Comparison of ENCODE assay signal across 19 cellular contexts in the genomic region with DNA sequence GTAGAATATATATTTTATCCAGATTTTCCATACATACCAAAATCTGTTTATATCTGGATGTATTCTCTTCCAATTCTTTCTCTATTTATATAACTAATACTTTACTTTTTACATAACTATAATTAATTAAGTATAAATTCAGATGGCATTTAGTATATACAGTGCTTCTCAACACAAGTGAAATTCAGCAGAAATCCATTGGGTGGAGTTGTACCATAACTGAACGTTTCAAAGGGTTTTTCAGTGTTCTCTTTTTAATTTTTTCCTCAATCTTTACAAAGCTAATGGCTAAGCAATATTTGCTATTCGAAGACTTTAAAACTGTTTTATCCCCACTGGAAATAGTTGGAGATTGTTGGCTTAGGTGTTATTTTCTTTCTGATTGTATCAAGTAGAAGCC. TPM values are rescaled to one million over a fixed set of nuclear protein-coding genes. Genes with fewer than 3 reads are reported as not detected.
DNase-seq lines count a peak whose midpoint lies in the region; ATAC-seq and TF ChIP-seq lines count a peak whose summit lies in the region.
"Had no signal": no experiment of that assay in that cellular context is flagged by ENCODE, and none has a peak within 500 bp of the region (broad histone marks: within the 10 kb centered on the region; RNA-seq: fewer than 3 reads in every experiment).

No MANE protein-coding gene starts in this region.

- no peaks in the 10 kb centered on the region for H4K20me1 ChIP-seq in SK-N-SH (ENCODE audit: insufficient read depth)

- no peaks in the 10 kb centered on the region for H3K9me3 ChIP-seq in SK-N-SH

- H3K36me3 ChIP-seq in SK-N-SH (replicated peaks in 1 of 2; ENCODE audit: control insufficient read depth in 1 of 2, insufficient read depth in 2 of 2, low read length in 1 of 2), result no peaks in the 10 kb centered on the region
- H3K36me3 ChIP-seq: brain microvascular endothelial cell had no signal

- WGBS in SK-N-SH (ENCODE audit: low lambda C conversion rate), result 0% methylated on average over 2 of the region's 2 CpGs

- TF ChIP-seq EP300 in SK-N-SH (IDR thresholded peaks at IDR 0.05; ENCODE audit: borderline replicate concordance in 1 of 2, low read depth in 1 of 2, low read length in 1 of 2), result no peak

- POLR2A ChIA-PET in SK-N-SH (lab: Yijun Ruan, JAX), result no interaction called here

- peak; percentile 42; the same call in 1 of the 2 replicates for TF ChIP-seq RAD21 in SK-N-SH (IDR thresholded peaks at IDR 0.05; ENCODE audit: low read length)

- H2AFZ ChIP-seq in SK-N-SH (ENCODE audit: low read depth), result no peak overlapping the region

- no peaks in the 10 kb centered on the region for H3K9me2 ChIP-seq in SK-N-SH

- H3F3A ChIP-seq in SK-N-SH (replicated peaks; ENCODE audit: insufficient read depth), result no peaks in the 10 kb centered on the region

- TF ChIP-seq CTCF in SK-N-SH (IDR thresholded peaks at IDR 0.05), result peak; percentile 21; the same call in 1 of the 2 replicates
- TF ChIP-seq CTCF in dorsolateral prefrontal cortex (IDR thresholded peaks at IDR 0.05 in 54 of 56, conservative IDR thresholded peaks at IDR 0.05 in 2 of 56; ENCODE audit: low read depth in 1 of 56, partially characterized antibody in 56 of 56), result peak in 51 of 56 donors; percentile 22 to 61 (median 41)

- H3K9ac ChIP-seq in SK-N-SH, result no peak overlapping the region

- ATAC-seq in SK-N-SH treated with all-trans-retinoic acid at 6 μM for 48 hours, result no peak
- no peak for ATAC-seq in GM19467 (IDR thresholded peaks at IDR 0.05; ENCODE audit: unreplicated experiment)
- ATAC-seq: natural killer cell treated with Interleukin-12 subunit alpha and Interleukin-12 subunit beta and Interleukin-15 and Interleukin-18, amount 100 ng/mL, for 72 hours had no signal

- no peaks in the 10 kb centered on the region for H3K4me1 ChIP-seq in SK-N-SH (ENCODE audit: control insufficient read depth in 1 of 2, insufficient read depth in 2 of 2, low read depth in 1 of 2, low read length in 1 of 2)

- no peaks in the 10 kb centered on the region for H3K79me2 ChIP-seq in SK-N-SH (ENCODE audit: insufficient read depth)

- no peak overlapping the region for H3K4me2 ChIP-seq in SK-N-SH

- CTCF ChIA-PET in SK-N-SH (lab: Yijun Ruan, JAX), result interaction anchor here (0.6 to 1.6 kb wide), 4 partner anchors 14 to 488 kb away, joined by 3 to 7 read pairs (median 4); a partner anchor contains a TSS

- intact Hi-C loops in dorsolateral prefrontal cortex (cut with DNase I), result no loop called here

- H3K27me3 ChIP-seq in SK-N-SH (ENCODE audit: insufficient read depth) (no peaks in the 10 kb centered on the region), dorsolateral prefrontal cortex (no peaks in the 10 kb centered on the region)
- H3K27me3 ChIP-seq: brain microvascular endothelial cell had no signal

- H3K4me3 ChIP-seq in SK-N-SH (ENCODE audit: low read depth in 2 of 2, low read length in 1 of 2), result no peak overlapping the region
- no peak overlapping the region for H3K4me3 ChIP-seq in dorsolateral prefrontal cortex

- DNase-seq in SK-N-SH (no peak), NCI-H69 (lab: John Stamatoyannopoulos, UW) (peak; percentile 26), dorsolateral prefrontal cortex (no peak), superior temporal gyrus (ENCODE audit: extremely low spot score) (peak; percentile 61), 8988T (no peak)
- no peak for DNase-seq in central memory CD4-positive, alpha-beta T cell
- DNase-seq: activated CD4-positive, alpha-beta T cell treated with anti-CD3 and anti-CD28 coated beads, Interleukin-2, amount 50 U/mL, for 1 hour; brain microvascular endothelial cell; dermis blood vessel endothelial cell; kidney; mesenchymal stem cell; NCI-H1105 treated with DMSO at 0.1 percent for 48 hours; NCI-H2171; NK-92 treated with Interleukin-12 subunit alpha and Interleukin-12 subunit beta, amount 100 ng/mL, for 24 hours; SHP77; T1000 had no signal

- H3K27ac ChIP-seq in SK-N-SH (ENCODE audit: low read depth in 2 of 2, low read length in 1 of 2) (no peak overlapping the region), dorsolateral prefrontal cortex (no peak overlapping the region)
- H3K27ac ChIP-seq: brain microvascular endothelial cell had no signal

TF ChIP-seq in SK-N-SH, 30 proteins besides CTCF, POLR2A, EP300 and RAD21:
- TF ChIP-seq NRF1 (IDR thresholded peaks at IDR 0.05; ENCODE audit: low read depth, low read length), result no peak

TF ChIP-seq in SK-N-SH treated with all-trans-retinoic acid at 6 μM for 48 hours, 23 proteins besides CTCF, POLR2A, EP300 and RAD21:
- TF ChIP-seq GLIS3 (CRISPR knock-in tag; IDR thresholded peaks at IDR 0.05) (no peak), ZNF565 (CRISPR knock-in tag; conservative IDR thresholded peaks at IDR 0.05; ENCODE audit: low read depth) (no peak), ZFP3 (CRISPR knock-in tag; IDR thresholded peaks at IDR 0.05) (no peak), ESRRG (CRISPR knock-in tag; IDR thresholded peaks at IDR 0.05) (no peak), BACH2 (CRISPR knock-in tag; IDR thresholded peaks at IDR 0.05; ENCODE audit: borderline replicate concordance) (no peak), ISL1 (CRISPR knock-in tag; IDR thresholded peaks at IDR 0.05) (no peak)
- TF ChIP-seq, protein P1, sequence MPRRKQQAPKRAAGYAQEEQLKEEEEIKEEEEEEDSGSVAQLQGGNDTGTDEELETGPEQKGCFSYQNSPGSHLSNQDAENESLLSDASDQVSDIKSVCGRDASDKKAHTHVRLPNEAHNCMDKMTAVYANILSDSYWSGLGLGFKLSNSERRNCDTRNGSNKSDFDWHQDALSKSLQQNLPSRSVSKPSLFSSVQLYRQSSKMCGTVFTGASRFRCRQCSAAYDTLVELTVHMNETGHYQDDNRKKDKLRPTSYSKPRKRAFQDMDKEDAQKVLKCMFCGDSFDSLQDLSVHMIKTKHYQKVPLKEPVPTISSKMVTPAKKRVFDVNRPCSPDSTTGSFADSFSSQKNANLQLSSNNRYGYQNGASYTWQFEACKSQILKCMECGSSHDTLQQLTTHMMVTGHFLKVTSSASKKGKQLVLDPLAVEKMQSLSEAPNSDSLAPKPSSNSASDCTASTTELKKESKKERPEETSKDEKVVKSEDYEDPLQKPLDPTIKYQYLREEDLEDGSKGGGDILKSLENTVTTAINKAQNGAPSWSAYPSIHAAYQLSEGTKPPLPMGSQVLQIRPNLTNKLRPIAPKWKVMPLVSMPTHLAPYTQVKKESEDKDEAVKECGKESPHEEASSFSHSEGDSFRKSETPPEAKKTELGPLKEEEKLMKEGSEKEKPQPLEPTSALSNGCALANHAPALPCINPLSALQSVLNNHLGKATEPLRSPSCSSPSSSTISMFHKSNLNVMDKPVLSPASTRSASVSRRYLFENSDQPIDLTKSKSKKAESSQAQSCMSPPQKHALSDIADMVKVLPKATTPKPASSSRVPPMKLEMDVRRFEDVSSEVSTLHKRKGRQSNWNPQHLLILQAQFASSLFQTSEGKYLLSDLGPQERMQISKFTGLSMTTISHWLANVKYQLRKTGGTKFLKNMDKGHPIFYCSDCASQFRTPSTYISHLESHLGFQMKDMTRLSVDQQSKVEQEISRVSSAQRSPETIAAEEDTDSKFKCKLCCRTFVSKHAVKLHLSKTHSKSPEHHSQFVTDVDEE (CRISPR knock-in tag; IDR thresholded peaks at IDR 0.05), result no peak
- TF ChIP-seq, protein P2, sequence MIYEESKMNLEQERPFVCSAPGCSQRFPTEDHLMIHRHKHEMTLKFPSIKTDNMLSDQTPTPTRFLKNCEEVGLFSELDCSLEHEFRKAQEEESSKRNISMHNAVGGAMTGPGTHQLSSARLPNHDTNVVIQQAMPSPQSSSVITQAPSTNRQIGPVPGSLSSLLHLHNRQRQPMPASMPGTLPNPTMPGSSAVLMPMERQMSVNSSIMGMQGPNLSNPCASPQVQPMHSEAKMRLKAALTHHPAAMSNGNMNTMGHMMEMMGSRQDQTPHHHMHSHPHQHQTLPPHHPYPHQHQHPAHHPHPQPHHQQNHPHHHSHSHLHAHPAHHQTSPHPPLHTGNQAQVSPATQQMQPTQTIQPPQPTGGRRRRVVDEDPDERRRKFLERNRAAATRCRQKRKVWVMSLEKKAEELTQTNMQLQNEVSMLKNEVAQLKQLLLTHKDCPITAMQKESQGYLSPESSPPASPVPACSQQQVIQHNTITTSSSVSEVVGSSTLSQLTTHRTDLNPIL (CRISPR knock-in tag; IDR thresholded peaks at IDR 0.05; ENCODE audit: low read depth), result no peak
- TF ChIP-seq, protein P3, sequence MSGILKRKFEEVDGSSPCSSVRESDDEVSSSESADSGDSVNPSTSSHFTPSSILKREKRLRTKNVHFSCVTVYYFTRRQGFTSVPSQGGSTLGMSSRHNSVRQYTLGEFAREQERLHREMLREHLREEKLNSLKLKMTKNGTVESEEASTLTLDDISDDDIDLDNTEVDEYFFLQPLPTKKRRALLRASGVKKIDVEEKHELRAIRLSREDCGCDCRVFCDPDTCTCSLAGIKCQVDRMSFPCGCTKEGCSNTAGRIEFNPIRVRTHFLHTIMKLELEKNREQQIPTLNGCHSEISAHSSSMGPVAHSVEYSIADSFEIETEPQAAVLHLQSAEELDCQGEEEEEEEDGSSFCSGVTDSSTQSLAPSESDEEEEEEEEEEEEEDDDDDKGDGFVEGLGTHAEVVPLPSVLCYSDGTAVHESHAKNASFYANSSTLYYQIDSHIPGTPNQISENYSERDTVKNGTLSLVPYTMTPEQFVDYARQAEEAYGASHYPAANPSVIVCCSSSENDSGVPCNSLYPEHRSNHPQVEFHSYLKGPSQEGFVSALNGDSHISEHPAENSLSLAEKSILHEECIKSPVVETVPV (CRISPR knock-in tag; IDR thresholded peaks at IDR 0.05), result no peak

RNA-seq across cellular contexts. Expression of a gene that starts 13.9 kb away (rescaled TPM):
- 0.18 and 0.50 TPM in 2 replicates for polyA plus RNA-seq in SK-N-SH (2012; rRNA removed)
- 0.24 and 0.29 TPM in 2 replicates for polyA plus RNA-seq in SK-N-SH (2012; cell fraction: cytosol; rRNA removed)
- polyA plus RNA-seq in SK-N-SH (2012; cell fraction: nucleus; rRNA removed), result 0.31 and 0.95 TPM in 2 replicates
- total RNA-seq in dorsolateral prefrontal cortex, result 10 to 100 TPM in 116 of 120 experiments, 1 to 10 TPM in 4; 6.5 to 49.3 (median 20.2) TPM
- total RNA-seq: dermis blood vessel endothelial cell; natural killer cell treated with Interleukin-12 subunit alpha and Interleukin-12 subunit beta and Interleukin-15 and Interleukin-18, amount 100 ng/mL, for 72 hours had no signal

Comparison
In these comparisons a context has a peak if more than half of its experiments do, and no peak if none do; other contexts are left out.
1. DNase-seq: peak in NCI-H69 (single experiment) and superior temporal gyrus (single experiment); none in SK-N-SH (single experiment), dorsolateral prefrontal cortex (0 of 10), 8988T (single experiment) and central memory CD4-positive, alpha-beta T cell (single experiment).